ENCODE assay signal across 8 cellular contexts in genomic region chr6:30259140-30260035, GRCh38. TPM values are rescaled to one million over a fixed set of nuclear protein-coding genes. Genes with fewer than 3 reads are reported as not detected.
DNase-seq lines count a peak whose midpoint lies in the region; ATAC-seq, FAIRE-seq and TF ChIP-seq lines count a peak whose summit lies in the region.

No MANE protein-coding gene starts in this region.

- H3K4me1 ChIP-seq in kidney (ENCODE audit: control insufficient read depth in 1 of 2, insufficient read depth in 1 of 2, low read depth in 1 of 2, low read length in 2 of 2), result peaks cover 0 to 6% of the 10 kb centered on the region in 2 donors

- DNase-seq in NCI-H1694 treated with DMSO at 0.1 percent for 48 hours (lab: John Stamatoyannopoulos, UW), result peak; percentile 40
- peak; percentile 94 for DNase-seq in cerebellum (ENCODE audit: low spot score)
- DNase-seq in kidney, result peak; percentile 86
- DNase-seq in stimulated activated CD4-positive, alpha-beta T cell treated with anti-CD3 and anti-CD28 coated beads, Interleukin-15, amount 100 ng/mL, for 1 hour (ENCODE audit: low read depth in 1 of 2, low spot score in 1 of 2), result peak; percentile 34 to 36
- no peak for DNase-seq in NCI-H1048 (lab: John Stamatoyannopoulos, UW)

- H3K9me3 ChIP-seq in kidney (ENCODE audit: control insufficient read depth in 1 of 2, low read length in 2 of 2), result no peaks in the 10 kb centered on the region

- intact Hi-C loops in kidney (cut with DNase I), result no loop called here

- peak overlapping the region; percentile 71 to 79 for H3K4me3 ChIP-seq in kidney (ENCODE audit: low read length in 2 of 2)

- H3K27ac ChIP-seq in kidney (ENCODE audit: low read depth in 2 of 2, low read length in 2 of 2), result peak overlapping the region; percentile 14 to 61

- TF ChIP-seq CTCF in GM12873 (IDR thresholded peaks at IDR 0.05; ENCODE audit: insufficient read depth, low read depth, low read length, missing control alignments) (peak; percentile 46), kidney (IDR thresholded peaks at IDR 0.05; ENCODE audit: borderline replicate concordance, extremely low read depth, insufficient read depth) (no peak)

- ATAC-seq in HG02610 (IDR thresholded peaks at IDR 0.05; ENCODE audit: unreplicated experiment), result peak; percentile 94
- ATAC-seq in activated CD4-positive, CD25-positive, alpha-beta regulatory T cell treated with anti-CD3 and anti-CD28 coated beads, Interleukin-2, amount 50 U/mL, for 24 hours, result peak; percentile 89 to 95

- no peak for FAIRE-seq in kidney (lab: Jason Lieb, UNC)

- H3K36me3 ChIP-seq in kidney (ENCODE audit: control insufficient read depth in 1 of 2, insufficient read depth in 2 of 2, low read length in 2 of 2), result no peaks in the 10 kb centered on the region

- H3K9ac ChIP-seq in kidney (ENCODE audit: low read length in 2 of 2), result peak overlapping the region; percentile 76 to 77

RNA-seq across cellular contexts. Expression of gene TRIM26, which starts 46.2 kb away (rescaled TPM):
- total RNA-seq in cerebellum (17.6 TPM), kidney (63.9 TPM)
- polyA plus RNA-seq in kidney (ENCODE audit: insufficient read depth, low read depth, low replicate concordance), result 28.0 TPM
